Comparison of ENCODE assay signal across 8 cellular contexts in the genomic region with DNA sequence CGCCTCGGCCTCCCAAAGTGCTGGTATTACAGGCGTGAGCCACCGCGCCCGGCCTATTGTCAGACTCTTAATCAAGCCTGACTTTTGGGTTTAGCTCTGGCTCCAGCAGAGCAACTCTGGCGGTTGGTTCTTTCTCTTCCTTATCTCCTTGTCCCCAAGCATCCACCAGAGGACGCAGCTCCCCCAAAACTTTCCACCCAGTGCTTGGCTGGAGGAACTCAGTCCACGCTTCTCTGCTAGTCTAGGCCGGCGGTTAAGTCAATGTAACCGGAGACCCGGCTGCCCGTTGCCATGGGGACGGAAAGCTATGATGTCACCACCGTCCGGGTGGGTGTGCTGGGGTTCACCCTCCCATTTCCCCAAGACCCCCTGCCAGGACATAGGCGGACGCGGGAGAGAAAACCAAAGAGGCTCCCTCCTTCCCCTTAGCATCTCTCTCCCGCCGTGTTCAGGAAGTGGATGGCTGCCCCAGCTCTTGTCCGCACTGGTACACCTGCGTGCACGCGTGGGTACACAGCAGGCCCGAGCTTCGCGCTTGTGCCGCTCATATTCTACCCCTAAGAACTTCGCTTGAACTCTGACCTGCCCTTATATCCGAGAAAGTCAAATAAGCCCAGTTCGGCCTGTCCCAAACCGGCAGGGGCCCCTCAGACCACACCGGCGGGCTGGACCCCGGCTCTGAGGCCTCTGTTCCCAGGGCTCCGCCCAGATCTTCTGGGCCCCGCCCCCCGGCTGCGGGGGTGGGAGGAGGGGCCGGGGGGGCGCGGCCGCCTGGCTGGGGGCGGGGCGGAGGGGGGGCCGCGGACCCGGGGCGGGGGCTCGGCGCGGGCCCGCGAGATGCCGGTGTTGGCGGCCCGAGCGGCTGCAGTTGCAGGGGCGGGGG. TPM values are rescaled to one million over a fixed set of nuclear protein-coding genes. Genes with fewer than 3 reads are reported as not detected.
DNase-seq lines count a peak whose midpoint lies in the region; ATAC-seq and TF ChIP-seq lines count a peak whose summit lies in the region.

Gene RND2, plus strand, starts transcription at position 825 of the 883 bp plus-strand sequence. CDS start 117 bp downstream, outside the sequence.

- no peak for TF ChIP-seq POLR2A in erythroblast (IDR thresholded peaks at IDR 0.05; ENCODE audit: low read length)

- DNase-seq in GDM1 (lab: John Stamatoyannopoulos, UW): peak; percentile 77
- DNase-seq in OCI-M2 (lab: John Stamatoyannopoulos, UW; ENCODE audit: unreplicated experiment): peak; percentile 79
- peak; percentile 82 for DNase-seq in activated T-cell treated with anti-CD3 and anti-CD28 coated beads, Interleukin-2, amount 50 U/mL, for 1 hour
- DNase-seq in erythroblast (lab: John Stamatoyannopoulos, UW): peak; percentile 86 to 91
- DNase-seq in stimulated activated CD8-positive, alpha-beta memory T cell treated with anti-CD3 and anti-CD28 coated beads, Interleukin-15, amount 100 ng/mL, for 4 hours (ENCODE audit: low read depth in 2 of 2): peak; percentile 52 to 64

- peak; percentile 84 for TF ChIP-seq RAD21 in Ishikawa (IDR thresholded peaks at IDR 0.05; ENCODE audit: low read depth)

- peak; percentile 4; the same call in 1 of the 2 replicates for TF ChIP-seq EP300 in Ishikawa (IDR thresholded peaks at IDR 0.05; ENCODE audit: borderline replicate concordance)

- H3K27me3 ChIP-seq in mononuclear cell (ENCODE audit: insufficient read depth, low read length): no peaks in the 10 kb centered on the region

- ATAC-seq in GM18502 (IDR thresholded peaks at IDR 0.05; ENCODE audit: poor library complexity, unreplicated experiment): no peak

- peaks cover 42% of the 10 kb centered on the region for H3K4me1 ChIP-seq in mononuclear cell (ENCODE audit: insufficient read depth, low read length)

- H3K4me3 ChIP-seq in mononuclear cell (ENCODE audit: low read length): peak within 1 kb of the TSS; percentile 44

- H3K9me3 ChIP-seq in mononuclear cell (ENCODE audit: low read depth, low read length): no peaks in the 10 kb centered on the region

TF ChIP-seq in Ishikawa, 13 proteins besides CTCF, POLR2A, EP300 and RAD21:
- TF ChIP-seq, protein P1, sequence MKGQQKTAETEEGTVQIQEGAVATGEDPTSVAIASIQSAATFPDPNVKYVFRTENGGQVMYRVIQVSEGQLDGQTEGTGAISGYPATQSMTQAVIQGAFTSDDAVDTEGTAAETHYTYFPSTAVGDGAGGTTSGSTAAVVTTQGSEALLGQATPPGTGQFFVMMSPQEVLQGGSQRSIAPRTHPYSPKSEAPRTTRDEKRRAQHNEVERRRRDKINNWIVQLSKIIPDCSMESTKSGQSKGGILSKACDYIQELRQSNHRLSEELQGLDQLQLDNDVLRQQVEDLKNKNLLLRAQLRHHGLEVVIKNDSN (IDR thresholded peaks at IDR 0.05): no peak; the same call in 1 of the 2 replicates
- TF ChIP-seq TAF1 (IDR thresholded peaks at IDR 0.05; ENCODE audit: low read depth) (peak; percentile 41; the same call in 1 of the 2 replicates), EGR1 (IDR thresholded peaks at IDR 0.05) (peak; percentile 76), TCF12 (IDR thresholded peaks at IDR 0.05; ENCODE audit: low read depth) (peak; percentile 48; the same call in 1 of the 2 replicates), NFIC (IDR thresholded peaks at IDR 0.05) (no peak; the same call in 1 of the 2 replicates), CEBPB (IDR thresholded peaks at IDR 0.05) (no peak), MAX (IDR thresholded peaks at IDR 0.05) (peak; percentile 68), FOXM1 (IDR thresholded peaks at IDR 0.05; ENCODE audit: borderline replicate concordance, low read depth) (no peak), CREB1 (IDR thresholded peaks at IDR 0.05; ENCODE audit: low read depth) (no peak), TEAD4 (IDR thresholded peaks at IDR 0.05) (no peak), YY1 (IDR thresholded peaks at IDR 0.05; ENCODE audit: low read depth) (no peak), ZBTB7A (IDR thresholded peaks at IDR 0.05; ENCODE audit: low read depth) (peak; percentile 85; the same call in 1 of the 2 replicates)
- TF ChIP-seq, protein P2, sequence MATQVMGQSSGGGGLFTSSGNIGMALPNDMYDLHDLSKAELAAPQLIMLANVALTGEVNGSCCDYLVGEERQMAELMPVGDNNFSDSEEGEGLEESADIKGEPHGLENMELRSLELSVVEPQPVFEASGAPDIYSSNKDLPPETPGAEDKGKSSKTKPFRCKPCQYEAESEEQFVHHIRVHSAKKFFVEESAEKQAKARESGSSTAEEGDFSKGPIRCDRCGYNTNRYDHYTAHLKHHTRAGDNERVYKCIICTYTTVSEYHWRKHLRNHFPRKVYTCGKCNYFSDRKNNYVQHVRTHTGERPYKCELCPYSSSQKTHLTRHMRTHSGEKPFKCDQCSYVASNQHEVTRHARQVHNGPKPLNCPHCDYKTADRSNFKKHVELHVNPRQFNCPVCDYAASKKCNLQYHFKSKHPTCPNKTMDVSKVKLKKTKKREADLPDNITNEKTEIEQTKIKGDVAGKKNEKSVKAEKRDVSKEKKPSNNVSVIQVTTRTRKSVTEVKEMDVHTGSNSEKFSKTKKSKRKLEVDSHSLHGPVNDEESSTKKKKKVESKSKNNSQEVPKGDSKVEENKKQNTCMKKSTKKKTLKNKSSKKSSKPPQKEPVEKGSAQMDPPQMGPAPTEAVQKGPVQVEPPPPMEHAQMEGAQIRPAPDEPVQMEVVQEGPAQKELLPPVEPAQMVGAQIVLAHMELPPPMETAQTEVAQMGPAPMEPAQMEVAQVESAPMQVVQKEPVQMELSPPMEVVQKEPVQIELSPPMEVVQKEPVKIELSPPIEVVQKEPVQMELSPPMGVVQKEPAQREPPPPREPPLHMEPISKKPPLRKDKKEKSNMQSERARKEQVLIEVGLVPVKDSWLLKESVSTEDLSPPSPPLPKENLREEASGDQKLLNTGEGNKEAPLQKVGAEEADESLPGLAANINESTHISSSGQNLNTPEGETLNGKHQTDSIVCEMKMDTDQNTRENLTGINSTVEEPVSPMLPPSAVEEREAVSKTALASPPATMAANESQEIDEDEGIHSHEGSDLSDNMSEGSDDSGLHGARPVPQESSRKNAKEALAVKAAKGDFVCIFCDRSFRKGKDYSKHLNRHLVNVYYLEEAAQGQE (IDR thresholded peaks at IDR 0.05; ENCODE audit: low read depth): no peak

RNA-seq across cellular contexts. Expression of gene RND2, which starts in this region (rescaled TPM):
- 0.10 TPM for total RNA-seq in mononuclear cell
